ENCODE assay signal across 21 cellular contexts in the genomic region with DNA sequence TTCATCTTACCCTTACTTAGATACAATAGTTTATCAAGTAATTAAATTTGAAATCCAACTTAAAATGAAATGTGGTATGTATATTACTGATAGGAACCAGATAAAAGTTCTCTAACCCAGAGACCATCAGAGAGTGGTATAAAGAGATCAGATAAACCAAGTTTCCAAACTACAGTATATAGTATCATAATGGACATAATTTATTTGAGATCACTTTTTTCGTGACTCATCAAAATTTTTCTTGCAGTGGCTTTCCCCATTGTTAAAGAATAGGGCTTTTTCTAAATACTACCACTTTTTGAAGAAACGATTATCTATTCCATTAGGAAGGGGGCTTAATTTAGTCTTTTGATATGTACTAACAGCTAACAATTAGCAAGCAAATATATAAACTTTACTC. TPM values are rescaled to one million over a fixed set of nuclear protein-coding genes. Genes with fewer than 3 reads are reported as not detected.
A peak's percentile ranks its signal among the peaks of the same experiment; 100 is the strongest.
DNase-seq lines count a peak whose midpoint lies in the region; ATAC-seq, FAIRE-seq and TF ChIP-seq lines count a peak whose summit lies in the region.
"Had no signal": no experiment of that assay in that cellular context is flagged by ENCODE, and none has a peak within 500 bp of the region (broad histone marks: within the 10 kb centered on the region; RNA-seq: fewer than 3 reads in every experiment).

No MANE protein-coding gene starts in this region.

- CTCF ChIA-PET in HepG2 (lab: Yijun Ruan, JAX; ENCODE audit: low intra/inter-chr PET ratio, low total read pairs): no interaction called here

- in situ Hi-C loops in HepG2 (cut with HindIII; ENCODE audit: extremely low pct_ligation_motif_present, low pct_unique_long_range_greater_than_20kb): no loop called here

- BruUV-seq in HepG2 (replicated peaks; lab: Mats Ljungman, UMichigan): no TSS peak

- no peak overlapping the region for H3K4me2 ChIP-seq in HepG2 (ENCODE audit: low read depth, low read length)
- H3K4me2 ChIP-seq: BLaER1 treated with 17β-estradiol and CSF1 and Interleukin-3, amounts not matched to agents 10 nM and 100 nM had no signal

- H3K27me3 ChIP-seq in HepG2 (ENCODE audit: control insufficient read depth in 1 of 2, insufficient read depth in 2 of 2, low read length in 2 of 2): no peaks in the 10 kb centered on the region; a peak in 1 of 5 replicates
- H3K27me3 ChIP-seq in right lobe of liver: no peaks in the 10 kb centered on the region
- H3K27me3 ChIP-seq: BLaER1 treated with 17β-estradiol and CSF1 and Interleukin-3, amounts not matched to agents 10 nM and 100 nM had no signal

- H3K9ac ChIP-seq in HepG2 (ENCODE audit: insufficient read depth, low read depth, low read length): no peak overlapping the region
- H3K9ac ChIP-seq: BLaER1 treated with 17β-estradiol and CSF1 and Interleukin-3, amounts not matched to agents 10 nM and 100 nM had no signal

- no peaks in the 10 kb centered on the region for H3K36me3 Mint-ChIP-seq in T-helper 17 cell (ENCODE audit: low read depth)
- H3K36me3 Mint-ChIP-seq in osteocyte (ENCODE audit: unreplicated experiment): peaks cover 33% of the 10 kb centered on the region

- TF ChIP-seq EP300 in HepG2 (IDR thresholded peaks at IDR 0.05; ENCODE audit: low read depth in 2 of 2, low read length in 2 of 2) (no peak), HepG2 (CRISPR knock-in tag; IDR thresholded peaks at IDR 0.05; ENCODE audit: borderline replicate concordance) (no peak)

- 99% methylated on average over 2 of the region's 2 CpGs for WGBS in HepG2 (ENCODE audit: low lambda C conversion rate)
- WGBS in right lobe of liver (ENCODE audit: insufficient coverage, low coverage, low lambda C conversion rate, missing lambda C conversion rate): 100% methylated on average over 2 of the region's 2 CpGs

- intact Hi-C loops in HepG2 (cut with micrococcal nuclease; ENCODE audit: unreplicated experiment): no loop called here
- intact Hi-C loops in right lobe of liver (cut with DNase I): no loop called here
- intact Hi-C loops in cardiac septum (cut with DNase I): no loop called here

- H3K9me3 ChIP-seq in HepG2 (ENCODE audit: low read length) (no peaks in the 10 kb centered on the region), right lobe of liver (no peaks in the 10 kb centered on the region), T-helper 17 cell (ENCODE audit: control insufficient read depth, low read length, poor library complexity, severe bottlenecking) (no peaks in the 10 kb centered on the region)
- H3K9me3 ChIP-seq: BLaER1 treated with 17β-estradiol and CSF1 and Interleukin-3, amounts not matched to agents 10 nM and 100 nM; Caco-2 had no signal

- no peak for TF ChIP-seq RAD21 in HepG2 (CRISPR knock-in tag; IDR thresholded peaks at IDR 0.05)

- no peaks in the 10 kb centered on the region for H3K9me3 Mint-ChIP-seq in osteocyte (ENCODE audit: unreplicated experiment)
- H3K9me3 Mint-ChIP-seq: CD4-positive, CD25-positive, alpha-beta regulatory T cell; HFFc6; IgD-negative memory B cell had no signal

- POLR2A ChIA-PET in HepG2 (lab: Yijun Ruan, JAX): no interaction called here

- no peaks in the 10 kb centered on the region for H3K79me2 ChIP-seq in HepG2 (ENCODE audit: insufficient read depth, low read length)

- no peaks in the 10 kb centered on the region for H4K20me1 ChIP-seq in HepG2 (ENCODE audit: insufficient read depth, low read length)

- H3K27me3 Mint-ChIP-seq in T-helper 17 cell (no peaks in the 10 kb centered on the region), osteocyte (ENCODE audit: unreplicated experiment) (no peaks in the 10 kb centered on the region)
- H3K27me3 Mint-ChIP-seq: B cell; CD4-positive, CD25-positive, alpha-beta regulatory T cell; IgD-negative memory B cell had no signal

- H3K4me1 Mint-ChIP-seq in T-helper 17 cell (peaks cover 8% of the 10 kb centered on the region), osteocyte (ENCODE audit: unreplicated experiment) (peaks cover 10% of the 10 kb centered on the region)

- peak overlapping the region; percentile 41 for H3K27ac Mint-ChIP-seq in T-helper 17 cell
- peak overlapping the region; percentile 7 for H3K27ac Mint-ChIP-seq in osteocyte (ENCODE audit: unreplicated experiment)
- H3K27ac Mint-ChIP-seq: B cell, HFFc6 had no signal

- H3K36me3 ChIP-seq in HepG2 (replicated peaks in 1 of 2; ENCODE audit: control insufficient read depth in 1 of 2, insufficient read depth in 2 of 2, low read length in 2 of 2) (peaks cover 7 to 21% of the 10 kb centered on the region in 2 experiments; a peak in 3 of 5 replicates), right lobe of liver (peaks cover 0 to 18% (median 6%) of the 10 kb centered on the region in 4 donors)

- H2AFZ ChIP-seq in HepG2 (ENCODE audit: low read length): no peak overlapping the region

- TF ChIP-seq POLR2A in HepG2 (IDR thresholded peaks at IDR 0.05; ENCODE audit: insufficient read depth in 1 of 2, low read depth in 2 of 2, low read length in 2 of 2) (no peak), right lobe of liver (IDR thresholded peaks at IDR 0.05) (no peak)

- no peak for FAIRE-seq in HepG2 (lab: Jason Lieb, UNC)

- H3K4me3 ChIP-seq in HepG2 (replicated peaks in 1 of 3; ENCODE audit: insufficient read depth in 1 of 3, low read depth in 2 of 3, low read length in 3 of 3): no peak overlapping the region
- no peak overlapping the region for H3K4me3 ChIP-seq in right lobe of liver
- H3K4me3 ChIP-seq: BLaER1 treated with 17β-estradiol and CSF1 and Interleukin-3, amounts not matched to agents 10 nM and 100 nM had no signal

- DNase-seq in HepG2 (ENCODE audit: low spot score) (no peak), right lobe of liver (no peak), T-helper 17 cell (no peak), osteocyte (ENCODE audit: extremely low spot score, unreplicated experiment) (no peak), NK-92 (lab: John Stamatoyannopoulos, UW; ENCODE audit: unreplicated experiment) (no peak), cardiac septum (ENCODE audit: low spot score) (no peak)
- DNase-seq: 8988T; Caco-2; CD4-positive, CD25-positive, alpha-beta regulatory T cell; DMS153; DMS79; GF-D8; GOT3; H7; HFFc6; KG1 had no signal

- H3K27ac ChIP-seq in HepG2 (ENCODE audit: extremely low read length, insufficient read depth, low read length): no peak overlapping the region
- H3K27ac ChIP-seq in right lobe of liver: no peak overlapping the region
- H3K27ac ChIP-seq: BLaER1 treated with 17β-estradiol and CSF1 and Interleukin-3, amounts not matched to agents 10 nM and 100 nM; HL-60 had no signal

- no peak for TF ChIP-seq CTCF in HepG2 (CRISPR knock-in tag; IDR thresholded peaks at IDR 0.05)
- no peak for TF ChIP-seq CTCF in right lobe of liver (IDR thresholded peaks at IDR 0.05)
- no peak for TF ChIP-seq CTCF in osteocyte (IDR thresholded peaks at IDR 0.05)

- H3K4me1 ChIP-seq in HepG2 (ENCODE audit: insufficient read depth, low read length): peaks cover 8% of the 10 kb centered on the region; the same call in 1 of the 2 replicates
- no peaks in the 10 kb centered on the region for H3K4me1 ChIP-seq in right lobe of liver
- H3K4me1 ChIP-seq: BLaER1 treated with 17β-estradiol and CSF1 and Interleukin-3, amounts not matched to agents 10 nM and 100 nM had no signal

- H3K4me3 Mint-ChIP-seq in T-helper 17 cell (no peak overlapping the region), osteocyte (ENCODE audit: unreplicated experiment) (no peak overlapping the region)
- H3K4me3 Mint-ChIP-seq: B cell, HFFc6, IgD-negative memory B cell had no signal

- no peak for ATAC-seq in HepG2
- ATAC-seq in right lobe of liver: no peak
- ATAC-seq in T-helper 17 cell: no peak
- ATAC-seq: HCT116 had no signal

RNA-seq across cellular contexts. Expression of a gene that starts 15.2 kb away (rescaled TPM):
- total RNA-seq in HepG2 (2016; rRNA removed; fragmentation: Illumina TruSeq; extraction: Trizol) (0.27 and 0.28 TPM in 2 replicates), right lobe of liver (1 to 10 TPM; 1.2 to 9.7 (median 5.0) TPM), T-helper 17 cell (1 to 10 TPM in 1 of 2 donors, under 1 TPM in 1; 0.92 to 2.0 TPM), osteocyte (2.1 and 2.8 TPM in 2 replicates), cardiac septum (74.9 TPM)
- not detected in 2 replicates for total RNA-seq in HepG2 (2016; cell fraction: cytosol; rRNA removed; fragmentation: Illumina TruSeq; extraction: Trizol; ENCODE audit: low read depth)
- 0.17 and 0.37 TPM in 2 replicates for total RNA-seq in HepG2 (2016; cell fraction: insoluble cytoplasmic fraction; rRNA removed; fragmentation: Illumina TruSeq; extraction: Trizol)
- 0.21 TPM in 1 of 2 replicates, not detected in the other for total RNA-seq in HepG2 (2016; cell fraction: membrane; rRNA removed; fragmentation: Illumina TruSeq; extraction: Trizol)
- 0.22 and 0.47 TPM in 2 replicates for total RNA-seq in HepG2 (2016; cell fraction: nucleus; rRNA removed; fragmentation: Illumina TruSeq; extraction: Trizol)
- polyA plus RNA-seq in HepG2 (2011; rRNA removed): 0.15 and 0.16 TPM in 2 replicates
- polyA plus RNA-seq in HepG2 (2011; cell fraction: cytosol; rRNA removed): 0.12 and 0.15 TPM in 2 replicates
- 0.24 and 0.27 TPM in 2 replicates for polyA plus RNA-seq in HepG2 (2011; cell fraction: nucleus; rRNA removed)
- 0.24 and 0.32 TPM in 2 replicates for polyA plus RNA-seq in HepG2 (2012)
- polyA plus RNA-seq in HepG2 (2016; cell fraction: cytosol; fragmentation: Illumina TruSeq; extraction: Trizol; ENCODE audit: low read depth): not detected in 2 replicates
- 0.26 TPM in 1 of 2 replicates, not detected in the other for polyA plus RNA-seq in HepG2 (2016; cell fraction: insoluble cytoplasmic fraction; fragmentation: Illumina TruSeq; extraction: Trizol; ENCODE audit: low read depth)
- not detected in 2 replicates for polyA plus RNA-seq in HepG2 (2016; cell fraction: membrane; fragmentation: Illumina TruSeq; extraction: Trizol; ENCODE audit: low read depth)
- polyA plus RNA-seq in HepG2 (2016; cell fraction: nucleus; fragmentation: Illumina TruSeq; extraction: Trizol; ENCODE audit: insufficient read depth, low read depth): 0.22 TPM in 1 of 2 replicates, not detected in the other
- polyA minus RNA-seq in HepG2 (2011; rRNA and poly(A)+ RNA removed; ENCODE audit: low replicate concordance): 0.26 and 8.0 TPM in 2 replicates
- 0.18 and 0.30 TPM in 2 replicates for polyA minus RNA-seq in HepG2 (2011; cell fraction: cytosol; rRNA and poly(A)+ RNA removed)
- polyA minus RNA-seq in HepG2 (2011; cell fraction: nucleus; rRNA and poly(A)+ RNA removed): 0.39 and 0.87 TPM in 2 replicates

RNA-seq across cellular contexts. Expression of a gene that starts 20.8 kb away (rescaled TPM):
- 22.6 and 27.7 TPM in 2 replicates for total RNA-seq in HepG2 (2016; rRNA removed; fragmentation: Illumina TruSeq; extraction: Trizol)
- 4.0 and 4.8 TPM in 2 replicates for total RNA-seq in HepG2 (2016; cell fraction: cytosol; rRNA removed; fragmentation: Illumina TruSeq; extraction: Trizol; ENCODE audit: low read depth)
- total RNA-seq in HepG2 (2016; cell fraction: insoluble cytoplasmic fraction; rRNA removed; fragmentation: Illumina TruSeq; extraction: Trizol): 22.2 and 25.8 TPM in 2 replicates
- total RNA-seq in HepG2 (2016; cell fraction: membrane; rRNA removed; fragmentation: Illumina TruSeq; extraction: Trizol): 13.8 and 17.4 TPM in 2 replicates
- total RNA-seq in HepG2 (2016; cell fraction: nucleus; rRNA removed; fragmentation: Illumina TruSeq; extraction: Trizol): 23.2 and 24.3 TPM in 2 replicates
- 17.4 and 18.8 TPM in 2 replicates for polyA plus RNA-seq in HepG2 (2011; rRNA removed)
- 5.2 and 7.9 TPM in 2 replicates for polyA plus RNA-seq in HepG2 (2011; cell fraction: cytosol; rRNA removed)
- polyA plus RNA-seq in HepG2 (2011; cell fraction: nucleus; rRNA removed): 18.2 and 21.1 TPM in 2 replicates
- 13.1 and 13.2 TPM in 2 replicates for polyA plus RNA-seq in HepG2 (2012)
- polyA plus RNA-seq in HepG2 (2016; cell fraction: cytosol; fragmentation: Illumina TruSeq; extraction: Trizol; ENCODE audit: low read depth): 1.8 and 2.7 TPM in 2 replicates
- polyA plus RNA-seq in HepG2 (2016; cell fraction: insoluble cytoplasmic fraction; fragmentation: Illumina TruSeq; extraction: Trizol; ENCODE audit: low read depth): 17.4 and 17.9 TPM in 2 replicates
- 4.9 and 6.5 TPM in 2 replicates for polyA plus RNA-seq in HepG2 (2016; cell fraction: membrane; fragmentation: Illumina TruSeq; extraction: Trizol; ENCODE audit: low read depth)
- polyA plus RNA-seq in HepG2 (2016; cell fraction: nucleus; fragmentation: Illumina TruSeq; extraction: Trizol; ENCODE audit: insufficient read depth, low read depth): 40.9 and 42.8 TPM in 2 replicates
- 29.5 and 31.2 TPM in 2 replicates for polyA minus RNA-seq in HepG2 (2011; rRNA and poly(A)+ RNA removed; ENCODE audit: low replicate concordance)
- 12.6 and 12.7 TPM in 2 replicates for polyA minus RNA-seq in HepG2 (2011; cell fraction: cytosol; rRNA and poly(A)+ RNA removed)
- 35.3 and 43.6 TPM in 2 replicates for polyA minus RNA-seq in HepG2 (2011; cell fraction: nucleus; rRNA and poly(A)+ RNA removed)
- total RNA-seq in right lobe of liver: 10 to 100 TPM; 10.6 to 16.8 (median 14.9) TPM
- total RNA-seq in T-helper 17 cell: 100 to 1,000 TPM; 109 to 137 TPM
- 62.9 and 67.0 TPM in 2 replicates for total RNA-seq in osteocyte
- 25.4 TPM for total RNA-seq in cardiac septum

RNA-seq across cellular contexts. Expression of a gene that starts 21.7 kb away (rescaled TPM):
- total RNA-seq in HepG2 (2016; rRNA removed; fragmentation: Illumina TruSeq; extraction: Trizol): 3.0 and 3.5 TPM in 2 replicates
- 0.81 and 2.1 TPM in 2 replicates for total RNA-seq in HepG2 (2016; cell fraction: cytosol; rRNA removed; fragmentation: Illumina TruSeq; extraction: Trizol; ENCODE audit: low read depth)
- total RNA-seq in HepG2 (2016; cell fraction: insoluble cytoplasmic fraction; rRNA removed; fragmentation: Illumina TruSeq; extraction: Trizol): 3.5 TPM in 2 replicates
- 2.3 TPM in 2 replicates for total RNA-seq in HepG2 (2016; cell fraction: membrane; rRNA removed; fragmentation: Illumina TruSeq; extraction: Trizol)
- 3.4 and 4.6 TPM in 2 replicates for total RNA-seq in HepG2 (2016; cell fraction: nucleus; rRNA removed; fragmentation: Illumina TruSeq; extraction: Trizol)
- polyA plus RNA-seq in HepG2 (2011; rRNA removed): 7.6 TPM in 2 replicates
- polyA plus RNA-seq in HepG2 (2011; cell fraction: cytosol; rRNA removed): 2.7 and 3.0 TPM in 2 replicates
- 9.2 and 10.1 TPM in 2 replicates for polyA plus RNA-seq in HepG2 (2011; cell fraction: nucleus; rRNA removed)
- polyA plus RNA-seq in HepG2 (2012): 3.9 and 4.1 TPM in 2 replicates
- polyA plus RNA-seq in HepG2 (2016; cell fraction: cytosol; fragmentation: Illumina TruSeq; extraction: Trizol; ENCODE audit: low read depth): 0.99 and 1.2 TPM in 2 replicates
- 1.5 and 2.9 TPM in 2 replicates for polyA plus RNA-seq in HepG2 (2016; cell fraction: insoluble cytoplasmic fraction; fragmentation: Illumina TruSeq; extraction: Trizol; ENCODE audit: low read depth)
- 0.98 and 1.2 TPM in 2 replicates for polyA plus RNA-seq in HepG2 (2016; cell fraction: membrane; fragmentation: Illumina TruSeq; extraction: Trizol; ENCODE audit: low read depth)
- polyA plus RNA-seq in HepG2 (2016; cell fraction: nucleus; fragmentation: Illumina TruSeq; extraction: Trizol; ENCODE audit: insufficient read depth, low read depth): 5.7 and 6.7 TPM in 2 replicates
- polyA minus RNA-seq in HepG2 (2011; rRNA and poly(A)+ RNA removed; ENCODE audit: low replicate concordance): 11.5 and 37.3 TPM in 2 replicates
- polyA minus RNA-seq in HepG2 (2011; cell fraction: cytosol; rRNA and poly(A)+ RNA removed): 4.8 and 5.0 TPM in 2 replicates
- 12.1 and 14.7 TPM in 2 replicates for polyA minus RNA-seq in HepG2 (2011; cell fraction: nucleus; rRNA and poly(A)+ RNA removed)
- 1 to 10 TPM; 5.5 to 6.2 (median 5.7) TPM for total RNA-seq in right lobe of liver
- 10 to 100 TPM; 54.8 to 63.1 TPM for total RNA-seq in T-helper 17 cell
- 9.4 and 10.9 TPM in 2 replicates for total RNA-seq in osteocyte
- total RNA-seq in cardiac septum: 21.4 TPM

RNA-seq across cellular contexts. Expression of a gene that starts 24.4 kb away (rescaled TPM):
- total RNA-seq in HepG2 (2016; rRNA removed; fragmentation: Illumina TruSeq; extraction: Trizol): 0.11 TPM in 1 of 2 replicates, not detected in the other
- 0.20 and 0.44 TPM in 2 replicates for total RNA-seq in HepG2 (2016; cell fraction: cytosol; rRNA removed; fragmentation: Illumina TruSeq; extraction: Trizol; ENCODE audit: low read depth)
- 0.19 and 0.21 TPM in 2 replicates for total RNA-seq in HepG2 (2016; cell fraction: insoluble cytoplasmic fraction; rRNA removed; fragmentation: Illumina TruSeq; extraction: Trizol)
- 0.31 and 0.34 TPM in 2 replicates for total RNA-seq in HepG2 (2016; cell fraction: membrane; rRNA removed; fragmentation: Illumina TruSeq; extraction: Trizol)
- total RNA-seq in HepG2 (2016; cell fraction: nucleus; rRNA removed; fragmentation: Illumina TruSeq; extraction: Trizol): not detected in 2 replicates
- 0.14 and 0.17 TPM in 2 replicates for polyA plus RNA-seq in HepG2 (2011; rRNA removed)
- polyA plus RNA-seq in HepG2 (2011; cell fraction: cytosol; rRNA removed): 0.07 TPM in 1 of 2 replicates, not detected in the other
- polyA plus RNA-seq in HepG2 (2011; cell fraction: nucleus; rRNA removed): 0.17 TPM in 1 of 2 replicates, not detected in the other
- polyA plus RNA-seq in HepG2 (2012): not detected in 2 replicates
- 0.23 TPM in 1 of 2 replicates, not detected in the other for polyA plus RNA-seq in HepG2 (2016; cell fraction: cytosol; fragmentation: Illumina TruSeq; extraction: Trizol; ENCODE audit: low read depth)
- 0.22 TPM in 1 of 2 replicates, not detected in the other for polyA plus RNA-seq in HepG2 (2016; cell fraction: insoluble cytoplasmic fraction; fragmentation: Illumina TruSeq; extraction: Trizol; ENCODE audit: low read depth)
- 0.30 TPM in 1 of 2 replicates, not detected in the other for polyA plus RNA-seq in HepG2 (2016; cell fraction: membrane; fragmentation: Illumina TruSeq; extraction: Trizol; ENCODE audit: low read depth)
- not detected in 2 replicates for polyA plus RNA-seq in HepG2 (2016; cell fraction: nucleus; fragmentation: Illumina TruSeq; extraction: Trizol; ENCODE audit: insufficient read depth, low read depth)
- polyA minus RNA-seq in HepG2 (2011; rRNA and poly(A)+ RNA removed; ENCODE audit: low replicate concordance): 0.16 and 0.35 TPM in 2 replicates
- polyA minus RNA-seq in HepG2 (2011; cell fraction: cytosol; rRNA and poly(A)+ RNA removed): not detected in 2 replicates
- polyA minus RNA-seq in HepG2 (2011; cell fraction: nucleus; rRNA and poly(A)+ RNA removed): not detected in 2 replicates
- total RNA-seq in right lobe of liver: under 1 TPM in 2 of 6 experiments, not detected in 4; 0.16 to 0.40 TPM
- not detected for total RNA-seq in T-helper 17 cell
- 1.3 and 2.1 TPM in 2 replicates for total RNA-seq in osteocyte
- 0.94 TPM for total RNA-seq in cardiac septum
- total RNA-seq: B cell; CD4-positive, CD25-positive, alpha-beta regulatory T cell had no signal
- polyA plus RNA-seq: IgD-negative memory B cell had no signal
